ENCODE assay signal across 21 cellular contexts in genomic region chr9:86342269-86342668, GRCh38.
"Had no signal": no experiment of that assay in that cellular context is flagged by ENCODE, and none has a peak within 500 bp of the region (broad histone marks: within the 10 kb centered on the region; RNA-seq: fewer than 3 reads in every experiment).

No MANE protein-coding gene starts in this region.

- DNase-seq: activated CD4-positive, alpha-beta memory T cell treated with anti-CD3 and anti-CD28 coated beads for 36 hours; activated CD4-positive, alpha-beta T cell treated with anti-CD3 and anti-CD28 coated beads, Interleukin-2, amount 10 ng/mL, durations not matched to agents 7 days and 5 days; activated CD4-positive, CD25-positive, alpha-beta regulatory T cell treated with anti-CD3 and anti-CD28 coated beads, Interleukin-2, amount 50 U/mL, for 72 hours; activated CD8-positive, alpha-beta memory T cell treated with anti-CD3 and anti-CD28 coated beads for 24 hours; activated gamma-delta T cell treated with Interleukin-2 at 50 U/mL for 16 hours; activated naive CD4-positive, alpha-beta T cell treated with anti-CD3 and anti-CD28 coated beads, Interleukin-2, amount 10 ng/mL, durations not matched to agents 7 days and 5 days; activated naive CD8-positive, alpha-beta T cell treated with anti-CD3 and anti-CD28 coated beads for 36 hours; activated T-cell treated with anti-CD3 and anti-CD28 coated beads, Interleukin-2, amount 50 U/mL, for 72 hours; colonic mucosa; MM.1S; NCI-H1105; NCI-H1436; NCI-H1694 treated with DMSO at 0.1 percent for 48 hours; NCI-H2029 treated with DMSO at 0.1 percent for 48 hours; NCI-H345; NCI-H510A; NCI-H526 treated with DMSO at 0.1 percent for 48 hours; PC-3; SW 1271 had no signal

- H3K4me3 Mint-ChIP-seq: activated CD4-positive, alpha-beta memory T cell treated with anti-CD3 and anti-CD28 coated beads for 36 hours; activated CD4-positive, alpha-beta T cell treated with anti-CD3 and anti-CD28 coated beads, Interleukin-2, amount 10 ng/mL, durations not matched to agents 7 days and 5 days; activated naive CD4-positive, alpha-beta T cell treated with anti-CD3 and anti-CD28 coated beads, Interleukin-2, amount 10 ng/mL, durations not matched to agents 7 days and 5 days; activated naive CD8-positive, alpha-beta T cell treated with anti-CD3 and anti-CD28 coated beads for 36 hours had no signal

- ATAC-seq: activated T-cell treated with anti-CD3 and anti-CD28 coated beads, Interleukin-2, amount 50 U/mL, for 72 hours; PC-3 had no signal

- H3K9me3 ChIP-seq: colonic mucosa, SJSA1 had no signal

- H3K4me1 ChIP-seq: colonic mucosa had no signal

- H3K27me3 Mint-ChIP-seq: activated CD4-positive, alpha-beta memory T cell treated with anti-CD3 and anti-CD28 coated beads for 36 hours; activated CD4-positive, alpha-beta T cell treated with anti-CD3 and anti-CD28 coated beads, Interleukin-2, amount 10 ng/mL, durations not matched to agents 7 days and 5 days; activated naive CD4-positive, alpha-beta T cell treated with anti-CD3 and anti-CD28 coated beads, Interleukin-2, amount 10 ng/mL, durations not matched to agents 7 days and 5 days; activated naive CD8-positive, alpha-beta T cell treated with anti-CD3 and anti-CD28 coated beads for 36 hours had no signal

- H3K27ac Mint-ChIP-seq: activated CD4-positive, alpha-beta T cell treated with anti-CD3 and anti-CD28 coated beads, Interleukin-2, amount 10 ng/mL, durations not matched to agents 7 days and 5 days; activated naive CD4-positive, alpha-beta T cell treated with anti-CD3 and anti-CD28 coated beads, Interleukin-2, amount 10 ng/mL, durations not matched to agents 7 days and 5 days; activated naive CD8-positive, alpha-beta T cell treated with anti-CD3 and anti-CD28 coated beads for 36 hours had no signal

- H3K27ac ChIP-seq: colonic mucosa, SJSA1 had no signal

- H3K4me3 ChIP-seq: colonic mucosa, SJSA1 had no signal

- H3K27me3 ChIP-seq: colonic mucosa, SJSA1 had no signal

- H3K9me3 Mint-ChIP-seq: activated CD4-positive, alpha-beta memory T cell treated with anti-CD3 and anti-CD28 coated beads for 36 hours; activated CD4-positive, alpha-beta T cell treated with anti-CD3 and anti-CD28 coated beads, Interleukin-2, amount 10 ng/mL, durations not matched to agents 7 days and 5 days; activated naive CD4-positive, alpha-beta T cell treated with anti-CD3 and anti-CD28 coated beads, Interleukin-2, amount 10 ng/mL, durations not matched to agents 7 days and 5 days; activated naive CD8-positive, alpha-beta T cell treated with anti-CD3 and anti-CD28 coated beads for 36 hours; activated T-cell treated with anti-CD3 and anti-CD28 coated beads, Interleukin-2, amount 50 U/mL, for 72 hours; activated T-helper 2 cell treated with anti-CD3 and anti-CD28 coated beads, Interferon-gamma antibody, Interleukin-2, Interleukin-4, amounts not matched to agents 10 μg/mL and 5 μg/mL and 100 μg/mL, durations not matched to agents 14 hours and 24 hours and 36 hours had no signal
